ENCODE assay signal across 36 cellular contexts in the genomic region with DNA sequence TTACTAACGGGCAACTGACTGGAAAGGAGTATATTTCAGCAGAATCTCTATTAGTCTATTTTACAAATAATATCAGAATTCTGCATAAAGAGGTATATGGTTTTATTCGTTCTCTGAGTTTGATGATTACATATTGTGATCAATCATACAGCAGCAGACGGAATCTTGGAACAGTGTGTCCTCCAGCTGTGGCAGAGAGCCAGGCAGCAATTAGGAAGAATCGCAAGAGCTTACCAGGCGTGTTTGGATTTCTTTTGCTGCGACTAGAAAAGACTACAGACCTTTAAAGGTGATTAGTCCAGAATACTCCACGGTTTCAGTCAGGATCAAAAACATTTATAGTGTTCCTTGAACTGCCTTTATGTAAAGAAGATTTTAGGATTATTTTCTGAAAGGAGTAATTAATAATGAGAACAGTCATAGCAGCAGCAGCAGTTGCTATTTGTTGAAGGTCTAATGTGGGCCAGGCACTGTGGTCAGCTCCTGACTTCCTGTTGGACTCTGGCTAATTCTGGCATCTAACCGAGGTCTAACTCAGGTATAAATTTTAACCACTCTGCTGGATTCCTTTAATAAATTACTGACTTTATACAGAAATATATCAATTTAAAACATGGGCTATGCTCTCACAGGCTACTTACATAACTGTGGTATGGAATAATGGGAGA.
DNase-seq lines count a peak whose midpoint lies in the region; ATAC-seq, FAIRE-seq and TF ChIP-seq lines count a peak whose summit lies in the region.
"Had no signal": no experiment of that assay in that cellular context is flagged by ENCODE, and none has a peak within 500 bp of the region (broad histone marks: within the 10 kb centered on the region; RNA-seq: fewer than 3 reads in every experiment).

No MANE protein-coding gene starts in this region.

- no peak overlapping the region for H3K4me3 Mint-ChIP-seq in MCF 10A (ENCODE audit: unreplicated experiment)
- no peak overlapping the region for H3K4me3 Mint-ChIP-seq in effector memory CD8-positive, alpha-beta T cell
- H3K4me3 Mint-ChIP-seq: activated naive CD8-positive, alpha-beta T cell treated with anti-CD3 and anti-CD28 coated beads, Interleukin-2, amount 10 ng/mL, durations not matched to agents 7 days and 5 days; activated T-cell treated with anti-CD3 and anti-CD28 coated beads, Interleukin-2, amount 50 U/mL, for 4 hours; brain; CD14-positive monocyte; natural killer cell treated with Interleukin-12 subunit alpha and Interleukin-12 subunit beta and Interleukin-15 and Interleukin-18, amount 100 ng/mL, for 72 hours had no signal

- intact Hi-C loops in MCF 10A (cut with micrococcal nuclease) (no loop called here), mammary epithelial cell (cut with micrococcal nuclease) (no loop called here)

- H3K4me3 ChIP-seq in mammary epithelial cell (replicated peaks in 1 of 3; ENCODE audit: insufficient read depth in 1 of 3, low read depth in 2 of 3, low read length in 3 of 3) (no peak overlapping the region), astrocyte of the spinal cord (ENCODE audit: low read depth, low read length) (no peak overlapping the region)
- H3K4me3 ChIP-seq: mucosa of descending colon, ovary, right atrium auricular region, SJSA1, thoracic aorta, uterus had no signal

- no peaks in the 10 kb centered on the region for H3K79me2 ChIP-seq in mammary epithelial cell (ENCODE audit: insufficient read depth, low read length)

- in situ Hi-C loops in mammary epithelial cell (cut with MboI; ENCODE audit: low sequenced_read_pairs in 2 of 2) (no loop called here), astrocyte of the spinal cord (cut with HindIII; ENCODE audit: low sequenced_read_pairs) (no loop called here)

- ATAC-seq in effector memory CD8-positive, alpha-beta T cell (replicated peaks): no peak
- no peak for ATAC-seq in GM21576 (IDR thresholded peaks at IDR 0.05; ENCODE audit: unreplicated experiment)
- ATAC-seq: activated T-cell treated with anti-CD3 and anti-CD28 coated beads, Interleukin-2, amount 50 U/mL, for 4 hours; left colon; mucosa of descending colon; natural killer cell treated with Interleukin-12 subunit alpha and Interleukin-12 subunit beta and Interleukin-15 and Interleukin-18, amount 100 ng/mL, for 72 hours; stimulated activated naive CD8-positive, alpha-beta T cell treated with anti-CD3 and anti-CD28 coated beads, Interleukin-15, Interleukin-2, amounts not matched to agents 100 U/mL and 50 U/mL, for 24 hours had no signal

- H3K4me1 ChIP-seq in mammary epithelial cell (ENCODE audit: insufficient read depth, low read length): no peaks in the 10 kb centered on the region
- H3K4me1 ChIP-seq: right atrium auricular region, SJSA1, uterus had no signal

- BruUV-seq in MCF 10A (replicated peaks; lab: Mats Ljungman, UMichigan) (no TSS peak), mammary epithelial cell (replicated peaks; lab: Mats Ljungman, UMichigan) (no TSS peak)

- H3K36me3 Mint-ChIP-seq in MCF 10A (ENCODE audit: insufficient read depth, unreplicated experiment): no peaks in the 10 kb centered on the region
- no peaks in the 10 kb centered on the region for H3K36me3 Mint-ChIP-seq in effector memory CD8-positive, alpha-beta T cell (ENCODE audit: insufficient read depth)
- H3K36me3 Mint-ChIP-seq: activated naive CD8-positive, alpha-beta T cell treated with anti-CD3 and anti-CD28 coated beads, Interleukin-2, amount 10 ng/mL, durations not matched to agents 7 days and 5 days; brain; CD14-positive monocyte; natural killer cell treated with Interleukin-12 subunit alpha and Interleukin-12 subunit beta and Interleukin-15 and Interleukin-18, amount 100 ng/mL, for 72 hours had no signal

- dilution Hi-C loops in mammary epithelial cell (cut with HindIII; ENCODE audit: low sequenced_read_pairs): no loop called here

- no peaks in the 10 kb centered on the region for H3K4me1 Mint-ChIP-seq in MCF 10A (ENCODE audit: insufficient read depth, unreplicated experiment)
- no peaks in the 10 kb centered on the region for H3K4me1 Mint-ChIP-seq in effector memory CD8-positive, alpha-beta T cell (ENCODE audit: low read depth in 2 of 2)
- H3K4me1 Mint-ChIP-seq: activated naive CD8-positive, alpha-beta T cell treated with anti-CD3 and anti-CD28 coated beads, Interleukin-2, amount 10 ng/mL, durations not matched to agents 7 days and 5 days; CD14-positive monocyte had no signal

- H3K27ac ChIP-seq in mammary epithelial cell (ENCODE audit: insufficient read depth, low read depth, low read length): no peak overlapping the region
- H3K27ac ChIP-seq: HL-60, KMS-11, ovary, right atrium auricular region, SJSA1, thoracic aorta, uterus had no signal

- no peaks in the 10 kb centered on the region for H3K9me3 ChIP-seq in mammary epithelial cell (replicated peaks; ENCODE audit: insufficient read depth, low read length)
- H3K9me3 ChIP-seq: mucosa of descending colon, ovary, right atrium auricular region, SJSA1, thoracic aorta, uterus had no signal

- FAIRE-seq in GM19239 (lab: Jason Lieb, UNC): no peak
- FAIRE-seq: A204.1, endometrium, H54 had no signal

- H3K9me3 Mint-ChIP-seq in MCF 10A (ENCODE audit: unreplicated experiment): no peaks in the 10 kb centered on the region
- H3K9me3 Mint-ChIP-seq in effector memory CD8-positive, alpha-beta T cell: no peaks in the 10 kb centered on the region
- H3K9me3 Mint-ChIP-seq: activated naive CD8-positive, alpha-beta T cell treated with anti-CD3 and anti-CD28 coated beads, Interleukin-2, amount 10 ng/mL, durations not matched to agents 7 days and 5 days; activated T-cell treated with anti-CD3 and anti-CD28 coated beads, Interleukin-2, amount 50 U/mL, for 4 hours; brain; CD14-positive monocyte; natural killer cell treated with Interleukin-12 subunit alpha and Interleukin-12 subunit beta and Interleukin-15 and Interleukin-18, amount 100 ng/mL, for 72 hours had no signal

- no peak overlapping the region for H2AFZ ChIP-seq in mammary epithelial cell (ENCODE audit: low read depth, low read length)

- H3K27me3 Mint-ChIP-seq in MCF 10A (ENCODE audit: insufficient read depth, unreplicated experiment): peaks cover 11% of the 10 kb centered on the region
- no peaks in the 10 kb centered on the region for H3K27me3 Mint-ChIP-seq in effector memory CD8-positive, alpha-beta T cell
- H3K27me3 Mint-ChIP-seq: activated naive CD8-positive, alpha-beta T cell treated with anti-CD3 and anti-CD28 coated beads, Interleukin-2, amount 10 ng/mL, durations not matched to agents 7 days and 5 days; brain had no signal

- 45% methylated on average over 8 of the region's 8 CpGs for WGBS in mammary epithelial cell (ENCODE audit: low coverage, missing lambda C conversion rate)

- POLR2A ChIA-PET in MCF 10A (lab: Yijun Ruan, JAX): no interaction called here

- DNase-seq in MCF 10A (ENCODE audit: unreplicated experiment) (peak; percentile 47), mammary epithelial cell (no peak), astrocyte of the spinal cord (ENCODE audit: low read depth, low spot score) (peak; percentile 12), mucosa of gallbladder (ENCODE audit: low spot score) (peak; percentile 25), globus pallidus (ENCODE audit: low spot score) (no peak), GM19239 (ENCODE audit: insufficient read length, low spot score) (no peak)
- no peak for DNase-seq in effector memory CD8-positive, alpha-beta T cell
- DNase-seq: activated CD4-positive, CD25-positive, alpha-beta regulatory T cell; activated gamma-delta T cell treated with Interleukin-2 at 50 U/mL for 16 hours; activated naive CD8-positive, alpha-beta T cell treated with anti-CD3 and anti-CD28 coated beads, Interleukin-2, amount 10 ng/mL, durations not matched to agents 7 days and 5 days; activated T-cell treated with anti-CD3 and anti-CD28 coated beads, Interleukin-2, amount 50 U/mL, for 4 hours; Calu3; dermis blood vessel endothelial cell; DND-41; hypothalamus; NCI-H1436; NCI-H2081; ovary; RPMI8226; stimulated activated CD4-positive, alpha-beta T cell treated with anti-CD3 and anti-CD28 coated beads, Interleukin-1b, Interleukin-23, amount 100 ng/mL, for 48 hours; stimulated activated naive CD8-positive, alpha-beta T cell treated with anti-CD3 and anti-CD28 coated beads, Interleukin-15, Interleukin-2, amounts not matched to agents 100 U/mL and 50 U/mL, for 24 hours; uterus had no signal

- peaks cover 2% of the 10 kb centered on the region for H3K27me3 ChIP-seq in mammary epithelial cell (ENCODE audit: insufficient read depth, low read length)
- H3K27me3 ChIP-seq: ovary, right atrium auricular region, SJSA1, uterus had no signal

- CTCF ChIA-PET in MCF 10A (lab: Yijun Ruan, JAX): no interaction called here
- CTCF ChIA-PET in mammary epithelial cell (lab: Charles Lee; ENCODE audit: low non-redundant PET): no interaction called here

- no peaks in the 10 kb centered on the region for H3K36me3 ChIP-seq in mammary epithelial cell (ENCODE audit: insufficient read depth, low read length)
- H3K36me3 ChIP-seq: ovary, right atrium auricular region, SJSA1, thoracic aorta, uterus had no signal

- H3K9ac ChIP-seq in mammary epithelial cell (ENCODE audit: insufficient read depth, low read length): no peak overlapping the region
- H3K9ac ChIP-seq: KMS-11 had no signal

- H3K27ac Mint-ChIP-seq in MCF 10A (ENCODE audit: low read depth, unreplicated experiment): no peak overlapping the region
- no peak overlapping the region for H3K27ac Mint-ChIP-seq in effector memory CD8-positive, alpha-beta T cell
- H3K27ac Mint-ChIP-seq: activated naive CD8-positive, alpha-beta T cell treated with anti-CD3 and anti-CD28 coated beads, Interleukin-2, amount 10 ng/mL, durations not matched to agents 7 days and 5 days; brain; CD14-positive monocyte; natural killer cell treated with Interleukin-12 subunit alpha and Interleukin-12 subunit beta and Interleukin-15 and Interleukin-18, amount 100 ng/mL, for 72 hours had no signal

- no peaks in the 10 kb centered on the region for H4K20me1 ChIP-seq in mammary epithelial cell (ENCODE audit: insufficient read depth, low read length)

- H3K4me2 ChIP-seq in mammary epithelial cell (ENCODE audit: insufficient read depth, low read depth, low read length): no peak overlapping the region
- H3K4me2 ChIP-seq: KMS-11 had no signal

- TF ChIP-seq CTCF in MCF 10A (IDR thresholded peaks at IDR 0.05; ENCODE audit: unreplicated experiment): no peak
- no peak for TF ChIP-seq CTCF in mammary epithelial cell (conservative IDR thresholded peaks at IDR 0.05 in 1 of 2, IDR thresholded peaks at IDR 0.05 in 1 of 2; ENCODE audit: extremely low read depth in 1 of 2, insufficient read depth in 1 of 2, low read depth in 1 of 2, low read length in 2 of 2)
- no peak for TF ChIP-seq CTCF in astrocyte of the spinal cord (IDR thresholded peaks at IDR 0.05; ENCODE audit: low read depth, low read length)

Comparison
In these comparisons a context has a peak if more than half of its experiments do, and no peak if none do; other contexts are left out.
1. DNase-seq: peak in MCF 10A (single experiment), astrocyte of the spinal cord (single experiment) and mucosa of gallbladder (single experiment); none in mammary epithelial cell (single experiment), effector memory CD8-positive, alpha-beta T cell (0 of 3), globus pallidus (single experiment) and GM19239 (single experiment).